Comparison of ENCODE assay signal across 22 cellular contexts in genomic region chr4:155638195-155638960, GRCh38. TPM values are rescaled to one million over a fixed set of nuclear protein-coding genes. Genes with fewer than 3 reads are reported as not detected.
DNase-seq lines count a peak whose midpoint lies in the region; ATAC-seq and TF ChIP-seq lines count a peak whose summit lies in the region.
"Had no signal": no experiment of that assay in that cellular context is flagged by ENCODE, and none has a peak within 500 bp of the region (broad histone marks: within the 10 kb centered on the region; RNA-seq: fewer than 3 reads in every experiment).

No MANE protein-coding gene starts in this region.

- H3K27ac ChIP-seq in MM.1S (ENCODE audit: low read length) (peak overlapping the region; percentile 94), GM23248 (no peak overlapping the region)
- H3K27ac ChIP-seq in naive thymus-derived CD4-positive, alpha-beta T cell (ENCODE audit: low read depth, low read length), result no peak overlapping the region
- H3K27ac ChIP-seq: 22Rv1, C4-2B, Peyer's patch had no signal

- H3K36me3 Mint-ChIP-seq in T-helper 2 cell treated with Interferon-gamma antibody and Interleukin-4, amounts not matched to agents 5 μg/mL and 100 μg/mL, for 36 hours (ENCODE audit: low read depth), result no peaks in the 10 kb centered on the region
- peaks cover 0 to 3% (median 0%) of the 10 kb centered on the region in 5 donors for H3K36me3 Mint-ChIP-seq in naive thymus-derived CD4-positive, alpha-beta T cell
- H3K36me3 Mint-ChIP-seq: CD8-positive, alpha-beta memory T cell had no signal

- TF ChIP-seq CTCF in MM.1S (IDR thresholded peaks at IDR 0.05; ENCODE audit: low read length), result no peak

- H3K4me3 ChIP-seq in Jurkat, Clone E6-1 (ENCODE audit: low read length), result peak overlapping the region; percentile 16
- H3K4me3 ChIP-seq in MM.1S (ENCODE audit: low read length) (peak overlapping the region; percentile 26), GM23248 (no peak overlapping the region)
- no peak overlapping the region for H3K4me3 ChIP-seq in naive thymus-derived CD4-positive, alpha-beta T cell (ENCODE audit: low read length)
- H3K4me3 ChIP-seq: Peyer's patch had no signal

- H3K36me3 ChIP-seq in MM.1S (replicated peaks; ENCODE audit: insufficient read depth, low read length) (no peaks in the 10 kb centered on the region), GM23248 (ENCODE audit: low read depth) (no peaks in the 10 kb centered on the region)
- no peaks in the 10 kb centered on the region for H3K36me3 ChIP-seq in naive thymus-derived CD4-positive, alpha-beta T cell (ENCODE audit: control insufficient read depth in 2 of 3, insufficient read depth in 3 of 3, low read length in 3 of 3)
- H3K36me3 ChIP-seq: Peyer's patch had no signal

- peaks cover 27% of the 10 kb centered on the region for H3K4me1 Mint-ChIP-seq in T-helper 2 cell treated with Interferon-gamma antibody and Interleukin-4, amounts not matched to agents 5 μg/mL and 100 μg/mL, for 36 hours (ENCODE audit: low read depth)
- peaks cover 0 to 20% (median 15%) of the 10 kb centered on the region in 7 donors for H3K4me1 Mint-ChIP-seq in naive thymus-derived CD4-positive, alpha-beta T cell
- H3K4me1 Mint-ChIP-seq: CD8-positive, alpha-beta memory T cell had no signal

- DNase-seq in T-helper 2 cell treated with Interferon-gamma antibody and Interleukin-4, amounts not matched to agents 5 μg/mL and 100 μg/mL, for 36 hours (ENCODE audit: low spot score), result no peak
- DNase-seq in T-helper 2 cell (no peak), MM.1S (no peak), NCI-H69 (lab: John Stamatoyannopoulos, UW) (no peak), GM23248 (no peak)
- DNase-seq in Jurkat, Clone E6-1 (ENCODE audit: low read depth, low spot score), result peak; percentile 74
- no peak for DNase-seq in naive thymus-derived CD4-positive, alpha-beta T cell
- DNase-seq: ACHN; Calu3; CD8-positive, alpha-beta memory T cell; EL; MV-4-11; NCI-H1105 treated with DMSO at 0.1 percent for 48 hours; NCI-H2029 treated with DMSO at 0.1 percent for 48 hours; NCI-H345; NCI-H524; NCI-H82; Peyer's patch had no signal

- H3K4me2 ChIP-seq in MM.1S (ENCODE audit: low read depth, low read length), result peak overlapping the region; percentile 28; the same call in 1 of the 2 replicates
- no peak overlapping the region for H3K4me2 ChIP-seq in GM23248 (ENCODE audit: unreplicated experiment)

- peaks cover 23% of the 10 kb centered on the region for H3K27me3 Mint-ChIP-seq in T-helper 2 cell treated with Interferon-gamma antibody and Interleukin-4, amounts not matched to agents 5 μg/mL and 100 μg/mL, for 36 hours (ENCODE audit: low read depth)
- peaks cover 0 to 21% (median 12%) of the 10 kb centered on the region in 5 donors for H3K27me3 Mint-ChIP-seq in naive thymus-derived CD4-positive, alpha-beta T cell

- H3K9me3 ChIP-seq in MM.1S (replicated peaks; ENCODE audit: insufficient read depth, low read length) (no peaks in the 10 kb centered on the region), GM23248 (ENCODE audit: low read depth) (no peaks in the 10 kb centered on the region)
- no peaks in the 10 kb centered on the region for H3K9me3 ChIP-seq in naive thymus-derived CD4-positive, alpha-beta T cell (ENCODE audit: control insufficient read depth in 2 of 3, low read length in 3 of 3)
- H3K9me3 ChIP-seq: Peyer's patch had no signal

- peak overlapping the region; percentile 32 for H3K4me3 Mint-ChIP-seq in T-helper 2 cell treated with Interferon-gamma antibody and Interleukin-4, amounts not matched to agents 5 μg/mL and 100 μg/mL, for 36 hours
- H3K4me3 Mint-ChIP-seq in naive thymus-derived CD4-positive, alpha-beta T cell, result peak overlapping the region in 6 of 10 donors; percentile 3 to 54 (median 19)
- H3K4me3 Mint-ChIP-seq: CD8-positive, alpha-beta memory T cell had no signal

- WGBS in GM23248 (ENCODE audit: low coverage in 1 of 2, low lambda C conversion rate in 2 of 2, missing lambda C conversion rate in 2 of 2), 2 experiments, result 67 to 73% methylated on average over 5 of the region's 5 CpGs

- H4K20me1 ChIP-seq in MM.1S (ENCODE audit: insufficient read depth, low read length) (no peaks in the 10 kb centered on the region), GM23248 (ENCODE audit: insufficient read depth) (no peaks in the 10 kb centered on the region)

- POLR2A ChIA-PET in naive thymus-derived CD4-positive, alpha-beta T cell (lab: Charles Lee), result no interaction called here

- peaks cover 28% of the 10 kb centered on the region for H3K4me1 ChIP-seq in MM.1S (ENCODE audit: low read length)
- H3K4me1 ChIP-seq in naive thymus-derived CD4-positive, alpha-beta T cell (ENCODE audit: control insufficient read depth in 2 of 2, insufficient read depth in 2 of 2, low read length in 2 of 2), result no peaks in the 10 kb centered on the region
- no peaks in the 10 kb centered on the region for H3K4me1 ChIP-seq in GM23248 (ENCODE audit: insufficient read depth)
- H3K4me1 ChIP-seq: Peyer's patch had no signal

- H3K79me2 ChIP-seq in MM.1S (ENCODE audit: low read length) (no peaks in the 10 kb centered on the region), GM23248 (ENCODE audit: insufficient read depth) (no peaks in the 10 kb centered on the region)

- H3K9ac ChIP-seq in MM.1S (ENCODE audit: low read length) (peak overlapping the region; percentile 18; the same call in 1 of the 2 replicates), GM23248 (no peak overlapping the region)

- intact Hi-C loops in naive thymus-derived CD4-positive, alpha-beta T cell (cut with micrococcal nuclease), result loop anchor here in 1 of 2 donors (10.0 kb wide), 1 partner anchor 316 kb away; the partner anchor contains the start of gene CTSO

- in situ Hi-C loops in GM23248 (cut with MboI), result no loop called here

- ATAC-seq in naive thymus-derived CD4-positive, alpha-beta T cell, result no peak
- no peak for ATAC-seq in HG03565 (IDR thresholded peaks at IDR 0.05; ENCODE audit: unreplicated experiment)

- H3K27me3 ChIP-seq in MM.1S (replicated peaks; ENCODE audit: insufficient read depth, low read length) (no peaks in the 10 kb centered on the region), GM23248 (replicated peaks; ENCODE audit: insufficient read depth) (no peaks in the 10 kb centered on the region)
- no peaks in the 10 kb centered on the region for H3K27me3 ChIP-seq in naive thymus-derived CD4-positive, alpha-beta T cell (ENCODE audit: control insufficient read depth in 2 of 2, insufficient read depth in 2 of 2, low read length in 2 of 2)
- H3K27me3 ChIP-seq: Peyer's patch had no signal

- H3F3A ChIP-seq in MM.1S (ENCODE audit: insufficient read depth, low read length), result peaks cover 33% of the 10 kb centered on the region
- no peaks in the 10 kb centered on the region for H3F3A ChIP-seq in GM23248 (ENCODE audit: insufficient read depth)

- H3K9me3 Mint-ChIP-seq in T-helper 2 cell treated with Interferon-gamma antibody and Interleukin-4, amounts not matched to agents 5 μg/mL and 100 μg/mL, for 36 hours, result no peaks in the 10 kb centered on the region
- peaks cover 0 to 5% (median 0%) of the 10 kb centered on the region in 11 donors for H3K9me3 Mint-ChIP-seq in naive thymus-derived CD4-positive, alpha-beta T cell

- CTCF ChIA-PET in naive thymus-derived CD4-positive, alpha-beta T cell (lab: Charles Lee), result no interaction called here

- H2AFZ ChIP-seq in MM.1S (ENCODE audit: low read length) (peak overlapping the region; percentile 5; the same call in 1 of the 2 replicates), GM23248 (no peak overlapping the region)

- H3K27ac Mint-ChIP-seq in T-helper 2 cell treated with Interferon-gamma antibody and Interleukin-4, amounts not matched to agents 5 μg/mL and 100 μg/mL, for 36 hours, result no peak overlapping the region
- no peak overlapping the region for H3K27ac Mint-ChIP-seq in naive thymus-derived CD4-positive, alpha-beta T cell
- H3K27ac Mint-ChIP-seq: CD8-positive, alpha-beta memory T cell had no signal

- no peaks in the 10 kb centered on the region for H3K9me2 ChIP-seq in MM.1S (replicated peaks; ENCODE audit: insufficient read depth, low read length)
- H3K9me2 ChIP-seq in GM23248 (ENCODE audit: insufficient read depth), result no peaks in the 10 kb centered on the region

RNA-seq across cellular contexts. Expression of gene GUCY1A1, which starts 28.3 kb away (rescaled TPM):
- polyA plus RNA-seq in Jurkat, Clone E6-1 (2012; ENCODE audit: insufficient read depth, insufficient read length), result 4.5 TPM
- total RNA-seq in naive thymus-derived CD4-positive, alpha-beta T cell, result 1 to 10 TPM in 1 of 5 experiments, under 1 TPM in 1, not detected in 3; 0.77 to 3.1 TPM
- not detected for polyA plus RNA-seq in naive thymus-derived CD4-positive, alpha-beta T cell
- not detected in 2 replicates for total RNA-seq in GM23248 (2014; rRNA removed; shearing (Covaris generic))
- polyA plus RNA-seq in GM23248 (2016; fragmentation: Nextera tagmentation; extraction: Ambion mirVana), result 0.05 TPM in 1 of 2 replicates, not detected in the other
- total RNA-seq: CD8-positive, alpha-beta memory T cell; OCI-LY7 had no signal
- polyA plus RNA-seq: CD8-positive, alpha-beta memory T cell had no signal

Comparison
In these comparisons a context has a peak if more than half of its experiments do, and no peak if none do; other contexts are left out.
1. H3K4me3 ChIP-seq: peak in Jurkat, Clone E6-1 (single experiment) and MM.1S (single experiment); none in naive thymus-derived CD4-positive, alpha-beta T cell (single experiment) and GM23248 (single experiment).